In the genomic region with DNA sequence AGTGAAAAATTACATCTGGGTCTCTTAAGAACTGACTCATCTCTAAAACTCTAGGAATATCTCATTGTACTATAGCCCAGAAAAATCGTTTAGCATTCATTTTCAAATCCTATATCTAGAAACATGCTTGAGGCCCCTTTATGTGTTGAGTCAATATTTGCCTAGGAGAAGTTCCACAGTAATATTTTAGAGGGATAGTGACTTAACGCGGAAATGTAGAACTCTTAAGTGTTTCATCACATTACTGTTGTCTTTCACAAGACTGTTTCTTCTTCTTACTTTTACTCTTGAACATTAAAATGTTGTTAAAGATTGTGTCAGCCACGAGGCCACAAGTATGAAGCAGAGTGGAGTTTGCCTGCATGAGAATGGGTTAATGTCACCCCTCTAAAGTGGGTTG, we compare ENCODE assay signal across 22 cellular contexts. TPM values are rescaled to one million over a fixed set of nuclear protein-coding genes. Genes with fewer than 3 reads are reported as not detected.
DNase-seq lines count a peak whose midpoint lies in the region; ATAC-seq, FAIRE-seq and TF ChIP-seq lines count a peak whose summit lies in the region.
"Had no signal": no experiment of that assay in that cellular context is flagged by ENCODE, and none has a peak within 500 bp of the region (broad histone marks: within the 10 kb centered on the region; RNA-seq: fewer than 3 reads in every experiment).

No MANE protein-coding gene starts in this region.

- H3K9me3 ChIP-seq in left lung (no peaks in the 10 kb centered on the region), lower lobe of right lung (no peaks in the 10 kb centered on the region)
- H3K9me3 ChIP-seq: SJSA1 had no signal

- no peak overlapping the region for H3K4me3 ChIP-seq in bronchial epithelial cell (ENCODE audit: low read depth, low read length)
- no peak overlapping the region for H3K4me3 ChIP-seq in left lung
- no peak overlapping the region for H3K4me3 ChIP-seq in lower lobe of right lung
- H3K4me3 ChIP-seq: SJSA1 had no signal

- peak; percentile 23 for ATAC-seq in left lung
- no peak for ATAC-seq in lower lobe of right lung
- ATAC-seq in HG03039 (IDR thresholded peaks at IDR 0.05; ENCODE audit: unreplicated experiment) = no peak
- no peak for ATAC-seq in left colon
- ATAC-seq: activated CD4-positive, CD25-positive, alpha-beta regulatory T cell treated with anti-CD3 and anti-CD28 coated beads, Interleukin-2, amount 50 U/mL, for 24 hours; CD8-positive, alpha-beta T cell; stimulated activated naive B cell treated with anti-CD40 and anti-IgM and Interleukin-4, amounts not matched to agents 10 μg/mL and 1 μg/mL and 100 μg/mL, for 72 hours had no signal

- peaks cover 0 to 25% of the 10 kb centered on the region in 2 donors for H3K4me1 ChIP-seq in left lung
- peaks cover 23% of the 10 kb centered on the region for H3K4me1 ChIP-seq in lower lobe of right lung
- H3K4me1 ChIP-seq: SJSA1 had no signal

- TF ChIP-seq CTCF in bronchial epithelial cell (IDR thresholded peaks at IDR 0.05; ENCODE audit: insufficient read depth, low read length, severe bottlenecking) = no peak
- no peak for TF ChIP-seq CTCF in left lung (IDR thresholded peaks at IDR 0.05)
- TF ChIP-seq CTCF in lower lobe of right lung (IDR thresholded peaks at IDR 0.05) = no peak

- H3K27ac ChIP-seq in left lung (peak overlapping the region in 1 of 2 donors; percentile 14), lower lobe of right lung (no peak overlapping the region)
- H3K27ac ChIP-seq: SJSA1 had no signal

- FAIRE-seq in bronchial epithelial cell (lab: Jason Lieb, UNC) = no peak

- H3K27me3 ChIP-seq in bronchial epithelial cell (ENCODE audit: control insufficient read depth, insufficient read depth, low read length) (no peaks in the 10 kb centered on the region), left lung (no peaks in the 10 kb centered on the region), lower lobe of right lung (ENCODE audit: low read depth) (no peaks in the 10 kb centered on the region)
- H3K27me3 ChIP-seq: SJSA1 had no signal

- DNase-seq in AML-193 (lab: John Stamatoyannopoulos, UW) (peak; percentile 93 to 97), NOMO-1 treated with dmso at 0.1 percent for 144 hours (lab: John Stamatoyannopoulos, UW; ENCODE audit: unreplicated experiment) (peak; percentile 57), bronchial epithelial cell (ENCODE audit: low read depth) (peak; percentile 62), left lung (no peak), lower lobe of right lung (no peak), GM19240 (ENCODE audit: insufficient read length, low spot score) (no peak), left colon (no peak)
- DNase-seq: activated T-cell treated with anti-CD3 and anti-CD28 coated beads, Interleukin-2, amount 50 U/mL, for 48 hours; CD8-positive, alpha-beta T cell; DMS79 treated with DMSO at 0.1 percent for 48 hours; effector CD4-positive, alpha-beta T cell; H9; NCI-H1092 treated with DMSO at 0.1 percent for 48 hours; NCI-H2107; NCI-H524; OCI-M1; retina; stimulated activated naive B cell treated with anti-CD40 and anti-IgM and Interleukin-4, amounts not matched to agents 10 μg/mL and 1 μg/mL and 100 μg/mL, for 72 hours; T-helper 9 cell had no signal

- H3K36me3 ChIP-seq in bronchial epithelial cell (ENCODE audit: control insufficient read depth, insufficient read depth, low read length) (no peaks in the 10 kb centered on the region), left lung (no peaks in the 10 kb centered on the region), lower lobe of right lung (no peaks in the 10 kb centered on the region)
- H3K36me3 ChIP-seq: SJSA1 had no signal

- intact Hi-C loops in left lung (cut with DNase I) = no loop called here
- intact Hi-C loops in lower lobe of right lung (cut with DNase I) = no loop called here
- intact Hi-C loops in left colon (cut with DNase I, micrococcal nuclease) = no loop called here

RNA-seq across cellular contexts. Expression of a gene that starts 23.0 kb away (rescaled TPM):
- 8.2 and 9.7 TPM in 2 replicates for total RNA-seq in bronchial epithelial cell
- total RNA-seq in left lung = 10 to 100 TPM; 27.8 to 30.5 TPM
- 48.8 TPM for total RNA-seq in lower lobe of right lung
- 10 to 100 TPM; 17.2 to 38.6 TPM for total RNA-seq in left colon

Comparison
In these comparisons a context has a peak if more than half of its experiments do, and no peak if none do; other contexts are left out.
1. DNase-seq: peak in AML-193 (2 of 2), NOMO-1 treated with dmso at 0.1 percent for 144 hours (single experiment) and bronchial epithelial cell (single experiment); none in left lung (0 of 2), lower lobe of right lung (single experiment), GM19240 (single experiment) and left colon (0 of 2).